Comparison of ENCODE assay signal across 19 cellular contexts in the genomic region with DNA sequence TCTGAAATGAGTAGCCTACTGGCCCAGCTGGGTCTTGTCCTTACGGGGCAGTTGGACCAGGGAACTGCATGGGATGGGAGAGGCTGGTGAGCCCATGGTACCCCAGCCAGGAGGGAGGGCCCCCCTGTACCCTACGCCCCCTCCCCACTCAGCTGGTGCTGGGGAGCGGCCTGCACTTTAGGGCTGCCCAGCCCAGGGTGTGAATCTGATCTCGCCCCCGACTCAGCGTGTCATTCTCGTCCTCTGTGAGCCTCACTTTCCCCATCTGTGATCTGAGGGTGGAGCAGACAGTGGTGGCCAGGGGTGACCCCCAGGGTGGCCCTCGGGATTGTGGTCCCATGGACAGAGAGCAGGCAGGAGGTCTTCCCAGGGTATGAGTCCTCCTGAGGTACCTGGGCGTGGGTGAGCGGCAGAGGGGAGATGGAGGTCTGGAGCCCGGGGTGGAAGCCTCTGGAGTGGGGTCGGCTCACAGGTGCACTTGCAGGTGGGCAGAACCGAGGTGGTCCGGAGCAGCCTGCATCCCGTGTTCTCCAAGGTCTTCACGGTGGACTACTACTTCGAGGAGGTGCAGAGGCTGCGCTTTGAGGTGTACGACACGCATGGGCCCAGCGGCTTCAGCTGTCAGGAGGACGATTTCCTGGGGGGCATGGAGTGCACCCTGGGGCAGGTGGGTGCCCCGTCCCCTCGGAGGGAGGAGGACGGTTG. TPM values are rescaled to one million over a fixed set of nuclear protein-coding genes. Genes with fewer than 3 reads are reported as not detected.
A peak's percentile ranks its signal among the peaks of the same experiment; 100 is the strongest.
DNase-seq lines count a peak whose midpoint lies in the region.
"Had no signal": no experiment of that assay in that cellular context is flagged by ENCODE, and none has a peak within 500 bp of the region (broad histone marks: within the 10 kb centered on the region; RNA-seq: fewer than 3 reads in every experiment).

No MANE protein-coding gene starts in this region.

- no peak overlapping the region for H3K4ac ChIP-seq in mesenchymal stem cell (ENCODE audit: low read depth in 1 of 2, low read length in 2 of 2)

- H3K27me3 Mint-ChIP-seq in activated T-helper 2 cell treated with anti-CD3 and anti-CD28 coated beads, Interferon-gamma antibody, Interleukin-2, Interleukin-4, amounts not matched to agents 10 μg/mL and 5 μg/mL and 100 μg/mL, durations not matched to agents 14 hours and 24 hours and 36 hours (ENCODE audit: low read depth), result peaks cover 15% of the 10 kb centered on the region

- H3K9ac ChIP-seq in BLaER1, result peak overlapping the region; percentile 22; the same call in 1 of the 2 replicates
- no peak overlapping the region for H3K9ac ChIP-seq in GM23248
- H3K9ac ChIP-seq in mesenchymal stem cell (ENCODE audit: low read length), result no peak overlapping the region

- H3K4me3 ChIP-seq in BLaER1, result peak overlapping the region; percentile 76; the same call in 1 of the 2 replicates
- no peak overlapping the region for H3K4me3 ChIP-seq in GM23248
- no peak overlapping the region for H3K4me3 ChIP-seq in mesenchymal stem cell (ENCODE audit: insufficient read depth in 1 of 2, low read depth in 1 of 2, low read length in 2 of 2)
- H3K4me3 ChIP-seq: adrenal gland, gastrocnemius medialis, GM12878, SJSA1, upper lobe of left lung had no signal

- H4K8ac ChIP-seq in mesenchymal stem cell (ENCODE audit: low read length), result no peak overlapping the region

- H3K4me2 ChIP-seq in BLaER1 (peak overlapping the region; percentile 100), GM23248 (ENCODE audit: unreplicated experiment) (no peak overlapping the region), mesenchymal stem cell (ENCODE audit: low read length, poor library complexity, severe bottlenecking) (no peak overlapping the region)

- H3K36me3 Mint-ChIP-seq in activated T-helper 2 cell treated with anti-CD3 and anti-CD28 coated beads, Interferon-gamma antibody, Interleukin-2, Interleukin-4, amounts not matched to agents 10 μg/mL and 5 μg/mL and 100 μg/mL, durations not matched to agents 14 hours and 24 hours and 36 hours (ENCODE audit: low read depth), result no peaks in the 10 kb centered on the region
- H3K36me3 Mint-ChIP-seq: CD8-positive, alpha-beta memory T cell had no signal

- no peak overlapping the region for H2BK12ac ChIP-seq in mesenchymal stem cell (ENCODE audit: low read length in 2 of 2)

- peak overlapping the region; percentile 6 for H2AK5ac ChIP-seq in mesenchymal stem cell (ENCODE audit: low read length, severe bottlenecking)

- H2BK15ac ChIP-seq in mesenchymal stem cell (ENCODE audit: low read depth, poor library complexity, severe bottlenecking), result no peak overlapping the region

- H3K27me3 ChIP-seq in BLaER1 (no peaks in the 10 kb centered on the region), GM23248 (replicated peaks; ENCODE audit: insufficient read depth) (no peaks in the 10 kb centered on the region), mesenchymal stem cell (ENCODE audit: control insufficient read depth in 1 of 2, insufficient read depth in 1 of 2, low read length in 2 of 2) (peaks cover 0 to 35% of the 10 kb centered on the region in 2 experiments)

- H3K27ac Mint-ChIP-seq in activated T-helper 2 cell treated with anti-CD3 and anti-CD28 coated beads, Interferon-gamma antibody, Interleukin-2, Interleukin-4, amounts not matched to agents 10 μg/mL and 5 μg/mL and 100 μg/mL, durations not matched to agents 14 hours and 24 hours and 36 hours, result no peak overlapping the region
- H3K27ac Mint-ChIP-seq: CD8-positive, alpha-beta memory T cell; stimulated activated naive CD8-positive, alpha-beta T cell treated with anti-CD3 and anti-CD28 coated beads, Interleukin-15, Interleukin-2, amounts not matched to agents 100 ng/mL and 50 ng/mL, for 24 hours had no signal

- H3K79me2 ChIP-seq in GM23248 (ENCODE audit: insufficient read depth), result no peaks in the 10 kb centered on the region

- H3K79me1 ChIP-seq in mesenchymal stem cell (replicated peaks; ENCODE audit: low read length, poor library complexity, severe bottlenecking), result no peaks in the 10 kb centered on the region

- no peak overlapping the region for H2BK5ac ChIP-seq in mesenchymal stem cell (ENCODE audit: low read depth, low read length, poor library complexity, severe bottlenecking)

- H3K4me3 Mint-ChIP-seq in activated T-helper 2 cell treated with anti-CD3 and anti-CD28 coated beads, Interferon-gamma antibody, Interleukin-2, Interleukin-4, amounts not matched to agents 10 μg/mL and 5 μg/mL and 100 μg/mL, durations not matched to agents 14 hours and 24 hours and 36 hours (ENCODE audit: low read depth), result peak overlapping the region; percentile 52
- H3K4me3 Mint-ChIP-seq: stimulated activated naive CD8-positive, alpha-beta T cell treated with anti-CD3 and anti-CD28 coated beads, Interleukin-15, Interleukin-2, amounts not matched to agents 100 ng/mL and 50 ng/mL, for 24 hours had no signal

- H3K9me2 ChIP-seq in GM23248 (ENCODE audit: insufficient read depth), result no peaks in the 10 kb centered on the region

- intact Hi-C loops in activated T-helper 2 cell treated with anti-CD3 and anti-CD28 coated beads, Interferon-gamma antibody, Interleukin-2, Interleukin-4, amounts not matched to agents 10 μg/mL and 5 μg/mL and 100 μg/mL, durations not matched to agents 14 hours and 24 hours and 36 hours (cut with micrococcal nuclease), result no loop called here

- no peaks in the 10 kb centered on the region for H3K9me3 Mint-ChIP-seq in activated T-helper 2 cell treated with anti-CD3 and anti-CD28 coated beads, Interferon-gamma antibody, Interleukin-2, Interleukin-4, amounts not matched to agents 10 μg/mL and 5 μg/mL and 100 μg/mL, durations not matched to agents 14 hours and 24 hours and 36 hours
- H3K9me3 Mint-ChIP-seq: CD8-positive, alpha-beta memory T cell; stimulated activated naive CD8-positive, alpha-beta T cell treated with anti-CD3 and anti-CD28 coated beads, Interleukin-15, Interleukin-2, amounts not matched to agents 100 ng/mL and 50 ng/mL, for 24 hours had no signal

- H3K14ac ChIP-seq in mesenchymal stem cell (ENCODE audit: low read length in 2 of 2), result no peak overlapping the region

- peak overlapping the region; percentile 58 for H4K91ac ChIP-seq in mesenchymal stem cell (ENCODE audit: low read length)

- DNase-seq in GM23248 (peak; percentile 45), mesenchymal stem cell (no peak), kidney glomerular epithelial cell (lab: John Stamatoyannopoulos, UW) (no peak), NCI-H1694 treated with DMSO at 0.1 percent for 48 hours (lab: John Stamatoyannopoulos, UW) (no peak), GOT3 (lab: John Stamatoyannopoulos, UW) (no peak)
- DNase-seq in activated T-helper 2 cell treated with anti-CD3 and anti-CD28 coated beads, Interferon-gamma antibody, Interleukin-2, Interleukin-4, amounts not matched to agents 10 μg/mL and 5 μg/mL and 100 μg/mL, durations not matched to agents 14 hours and 24 hours and 36 hours (ENCODE audit: low spot score), result no peak
- DNase-seq: activated CD4-positive, alpha-beta T cell treated with anti-CD3 and anti-CD28 coated beads, Interleukin-2, amount 50 U/mL, for 1 hour; adrenal gland; CD8-positive, alpha-beta memory T cell; cerebellar nuclear complex; gastrocnemius medialis; NCI-H1436 treated with DMSO at 0.1 percent for 48 hours; NCI-H446 treated with DMSO at 0.1 percent for 48 hours; spleen; upper lobe of left lung had no signal

- in situ Hi-C loops in GM23248 (cut with MboI), result no loop called here

- peak overlapping the region; percentile 2 for H2BK120ac ChIP-seq in mesenchymal stem cell (ENCODE audit: low read depth, low read length)

- peaks cover 12% of the 10 kb centered on the region for H4K20me1 ChIP-seq in BLaER1
- H4K20me1 ChIP-seq in GM23248 (ENCODE audit: insufficient read depth), result no peaks in the 10 kb centered on the region

- H3K4me1 ChIP-seq in BLaER1, result peaks cover 50% of the 10 kb centered on the region
- H3K4me1 ChIP-seq in GM23248 (ENCODE audit: insufficient read depth), result peaks cover 12% of the 10 kb centered on the region
- peaks cover 41% of the 10 kb centered on the region for H3K4me1 ChIP-seq in mesenchymal stem cell (ENCODE audit: control insufficient read depth, insufficient read depth, low read depth, low read length)

- 0 out of 2 replicates have a peak overlapping the region, but pooled peaks have one; percentile 90 for H3K27ac ChIP-seq in BLaER1
- no peak overlapping the region for H3K27ac ChIP-seq in GM23248
- H3K27ac ChIP-seq in mesenchymal stem cell (ENCODE audit: low read length, poor library complexity, severe bottlenecking), result no peak overlapping the region
- H3K27ac ChIP-seq: adrenal gland, gastrocnemius medialis, SJSA1, spleen, upper lobe of left lung had no signal

- H3K23ac ChIP-seq in mesenchymal stem cell (ENCODE audit: low read length in 2 of 2), result no peak overlapping the region

- H3K9me3 ChIP-seq in BLaER1 (peaks cover 9% of the 10 kb centered on the region), GM23248 (ENCODE audit: low read depth) (no peaks in the 10 kb centered on the region), mesenchymal stem cell (ENCODE audit: control insufficient read depth, low read length) (no peaks in the 10 kb centered on the region)
- H3K9me3 ChIP-seq: adrenal gland, gastrocnemius medialis, spleen, upper lobe of left lung had no signal

- H3K4me1 Mint-ChIP-seq in activated T-helper 2 cell treated with anti-CD3 and anti-CD28 coated beads, Interferon-gamma antibody, Interleukin-2, Interleukin-4, amounts not matched to agents 10 μg/mL and 5 μg/mL and 100 μg/mL, durations not matched to agents 14 hours and 24 hours and 36 hours (ENCODE audit: low read depth), result peaks cover under 1% of the 10 kb centered on the region

- peaks cover 16% of the 10 kb centered on the region for H3F3A ChIP-seq in GM23248 (ENCODE audit: insufficient read depth)

- H3K36me3 ChIP-seq in BLaER1 (peaks cover 48% of the 10 kb centered on the region), GM23248 (ENCODE audit: low read depth) (no peaks in the 10 kb centered on the region), mesenchymal stem cell (ENCODE audit: control insufficient read depth in 1 of 2, insufficient read depth in 2 of 2, low read depth in 1 of 2, low read length in 2 of 2) (peaks cover 0 to 4% of the 10 kb centered on the region in 2 experiments)
- H3K36me3 ChIP-seq: adrenal gland, gastrocnemius medialis, SJSA1, spleen, upper lobe of left lung had no signal

- WGBS in GM23248 (ENCODE audit: low coverage in 1 of 2, low lambda C conversion rate in 2 of 2, missing lambda C conversion rate in 2 of 2), 2 experiments, result 87 to 90% methylated on average over 22 to 25 of the region's 25 CpGs
- WGBS in mesenchymal stem cell, result 92% methylated on average over 22 of the region's 25 CpGs

- no peak overlapping the region for H3K18ac ChIP-seq in mesenchymal stem cell (ENCODE audit: low read depth in 1 of 2, low read length in 2 of 2)

- no peak overlapping the region for H2AFZ ChIP-seq in GM23248
- no peak overlapping the region for H2AFZ ChIP-seq in mesenchymal stem cell (ENCODE audit: low read depth, low read length)

RNA-seq across cellular contexts. Expression of a gene that starts 1.6 kb away (rescaled TPM):
- 7.7 and 10.1 TPM in 2 replicates for total RNA-seq in GM23248 (2014; rRNA removed; shearing (Covaris generic))
- 4.7 and 5.3 TPM in 2 replicates for polyA plus RNA-seq in GM23248 (2016; fragmentation: Nextera tagmentation; extraction: Ambion mirVana)
- total RNA-seq in activated T-helper 2 cell treated with anti-CD3 and anti-CD28 coated beads, Interferon-gamma antibody, Interleukin-2, Interleukin-4, amounts not matched to agents 10 μg/mL and 5 μg/mL and 100 μg/mL, durations not matched to agents 14 hours and 24 hours and 36 hours, result 19.8 and 25.7 TPM in 2 replicates
- polyA plus RNA-seq in mesenchymal stem cell (2013, experiment 1 of 2), result 5.6 TPM
- polyA plus RNA-seq in mesenchymal stem cell (2013, experiment 2 of 2), result 4.8 TPM
- total RNA-seq: gastrocnemius medialis had no signal

RNA-seq across cellular contexts. Expression of a gene that starts 16.7 kb away (rescaled TPM):
- 3,580 and 6,666 TPM in 2 replicates for total RNA-seq in GM23248 (2014; rRNA removed; shearing (Covaris generic))
- 1,418 and 1,480 TPM in 2 replicates for polyA plus RNA-seq in GM23248 (2016; fragmentation: Nextera tagmentation; extraction: Ambion mirVana)
- 2,404 and 2,406 TPM in 2 replicates for total RNA-seq in activated T-helper 2 cell treated with anti-CD3 and anti-CD28 coated beads, Interferon-gamma antibody, Interleukin-2, Interleukin-4, amounts not matched to agents 10 μg/mL and 5 μg/mL and 100 μg/mL, durations not matched to agents 14 hours and 24 hours and 36 hours
- 2,898 TPM for polyA plus RNA-seq in mesenchymal stem cell (2013, experiment 1 of 2)
- polyA plus RNA-seq in mesenchymal stem cell (2013, experiment 2 of 2), result 2,946 TPM

RNA-seq across cellular contexts. Expression of a gene that starts 36.2 kb away (rescaled TPM):
- total RNA-seq in GM23248 (2014; rRNA removed; shearing (Covaris generic)), result not detected in 2 replicates
- not detected in 2 replicates for polyA plus RNA-seq in GM23248 (2016; fragmentation: Nextera tagmentation; extraction: Ambion mirVana)
- total RNA-seq in activated T-helper 2 cell treated with anti-CD3 and anti-CD28 coated beads, Interferon-gamma antibody, Interleukin-2, Interleukin-4, amounts not matched to agents 10 μg/mL and 5 μg/mL and 100 μg/mL, durations not matched to agents 14 hours and 24 hours and 36 hours, result not detected in 2 replicates
- polyA plus RNA-seq in mesenchymal stem cell (2013, experiment 1 of 2), result not detected
- not detected for polyA plus RNA-seq in mesenchymal stem cell (2013, experiment 2 of 2)
- total RNA-seq: CD8-positive, alpha-beta memory T cell; gastrocnemius medialis; GM12878 had no signal
- polyA plus RNA-seq: CD8-positive, alpha-beta memory T cell; GM12878 had no signal
